ENCODE assay signal across 1 cellular context in the genomic region with DNA sequence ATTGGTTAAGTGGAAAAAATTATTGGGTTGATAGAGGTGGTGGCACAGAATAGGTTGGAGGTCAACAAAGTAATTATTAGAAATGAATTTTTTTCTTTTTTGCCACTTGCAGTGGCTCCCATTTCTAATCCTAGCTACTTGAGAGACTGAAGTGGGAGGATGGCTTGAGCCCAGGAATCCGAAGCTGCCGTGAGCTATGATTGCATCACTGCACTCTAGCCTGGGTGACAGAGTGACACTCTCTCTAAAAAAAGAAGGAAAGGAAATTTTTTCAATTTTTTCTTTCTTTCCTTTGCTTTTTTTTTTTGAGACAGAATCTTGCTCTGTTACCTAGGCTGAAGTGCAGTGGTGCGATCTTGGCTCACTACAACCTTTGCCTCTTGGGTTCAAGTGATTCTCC.
TF ChIP-seq lines count a peak whose summit lies in the region.

No MANE protein-coding gene starts in this region.

TF ChIP-seq in HepG2, 621 proteins besides CTCF, POLR2A, EP300 and RAD21:
- TF ChIP-seq, protein P1, sequence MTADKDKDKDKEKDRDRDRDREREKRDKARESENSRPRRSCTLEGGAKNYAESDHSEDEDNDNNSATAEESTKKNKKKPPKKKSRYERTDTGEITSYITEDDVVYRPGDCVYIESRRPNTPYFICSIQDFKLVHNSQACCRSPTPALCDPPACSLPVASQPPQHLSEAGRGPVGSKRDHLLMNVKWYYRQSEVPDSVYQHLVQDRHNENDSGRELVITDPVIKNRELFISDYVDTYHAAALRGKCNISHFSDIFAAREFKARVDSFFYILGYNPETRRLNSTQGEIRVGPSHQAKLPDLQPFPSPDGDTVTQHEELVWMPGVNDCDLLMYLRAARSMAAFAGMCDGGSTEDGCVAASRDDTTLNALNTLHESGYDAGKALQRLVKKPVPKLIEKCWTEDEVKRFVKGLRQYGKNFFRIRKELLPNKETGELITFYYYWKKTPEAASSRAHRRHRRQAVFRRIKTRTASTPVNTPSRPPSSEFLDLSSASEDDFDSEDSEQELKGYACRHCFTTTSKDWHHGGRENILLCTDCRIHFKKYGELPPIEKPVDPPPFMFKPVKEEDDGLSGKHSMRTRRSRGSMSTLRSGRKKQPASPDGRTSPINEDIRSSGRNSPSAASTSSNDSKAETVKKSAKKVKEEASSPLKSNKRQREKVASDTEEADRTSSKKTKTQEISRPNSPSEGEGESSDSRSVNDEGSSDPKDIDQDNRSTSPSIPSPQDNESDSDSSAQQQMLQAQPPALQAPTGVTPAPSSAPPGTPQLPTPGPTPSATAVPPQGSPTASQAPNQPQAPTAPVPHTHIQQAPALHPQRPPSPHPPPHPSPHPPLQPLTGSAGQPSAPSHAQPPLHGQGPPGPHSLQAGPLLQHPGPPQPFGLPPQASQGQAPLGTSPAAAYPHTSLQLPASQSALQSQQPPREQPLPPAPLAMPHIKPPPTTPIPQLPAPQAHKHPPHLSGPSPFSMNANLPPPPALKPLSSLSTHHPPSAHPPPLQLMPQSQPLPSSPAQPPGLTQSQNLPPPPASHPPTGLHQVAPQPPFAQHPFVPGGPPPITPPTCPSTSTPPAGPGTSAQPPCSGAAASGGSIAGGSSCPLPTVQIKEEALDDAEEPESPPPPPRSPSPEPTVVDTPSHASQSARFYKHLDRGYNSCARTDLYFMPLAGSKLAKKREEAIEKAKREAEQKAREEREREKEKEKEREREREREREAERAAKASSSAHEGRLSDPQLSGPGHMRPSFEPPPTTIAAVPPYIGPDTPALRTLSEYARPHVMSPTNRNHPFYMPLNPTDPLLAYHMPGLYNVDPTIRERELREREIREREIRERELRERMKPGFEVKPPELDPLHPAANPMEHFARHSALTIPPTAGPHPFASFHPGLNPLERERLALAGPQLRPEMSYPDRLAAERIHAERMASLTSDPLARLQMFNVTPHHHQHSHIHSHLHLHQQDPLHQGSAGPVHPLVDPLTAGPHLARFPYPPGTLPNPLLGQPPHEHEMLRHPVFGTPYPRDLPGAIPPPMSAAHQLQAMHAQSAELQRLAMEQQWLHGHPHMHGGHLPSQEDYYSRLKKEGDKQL (CRISPR knock-in tag; IDR thresholded peaks at IDR 0.05; ENCODE audit: low read depth) = no peak
- TF ChIP-seq KLF9 (CRISPR knock-in tag; IDR thresholded peaks at IDR 0.05; ENCODE audit: low read depth) = no peak
- TF ChIP-seq, protein P2, sequence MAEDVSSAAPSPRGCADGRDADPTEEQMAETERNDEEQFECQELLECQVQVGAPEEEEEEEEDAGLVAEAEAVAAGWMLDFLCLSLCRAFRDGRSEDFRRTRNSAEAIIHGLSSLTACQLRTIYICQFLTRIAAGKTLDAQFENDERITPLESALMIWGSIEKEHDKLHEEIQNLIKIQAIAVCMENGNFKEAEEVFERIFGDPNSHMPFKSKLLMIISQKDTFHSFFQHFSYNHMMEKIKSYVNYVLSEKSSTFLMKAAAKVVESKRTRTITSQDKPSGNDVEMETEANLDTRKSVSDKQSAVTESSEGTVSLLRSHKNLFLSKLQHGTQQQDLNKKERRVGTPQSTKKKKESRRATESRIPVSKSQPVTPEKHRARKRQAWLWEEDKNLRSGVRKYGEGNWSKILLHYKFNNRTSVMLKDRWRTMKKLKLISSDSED (CRISPR knock-in tag; IDR thresholded peaks at IDR 0.05) = no peak
- peak; percentile 47; the same call in 1 of the 2 replicates for TF ChIP-seq CEBPB (IDR thresholded peaks at IDR 0.05; ENCODE audit: borderline replicate concordance, low read depth, low read length)
- no peak for TF ChIP-seq MTF2 (CRISPR knock-in tag; IDR thresholded peaks at IDR 0.05; ENCODE audit: borderline replicate concordance)
- TF ChIP-seq AKAP8 (CRISPR knock-in tag; IDR thresholded peaks at IDR 0.05) = no peak
- TF ChIP-seq HNF4A (CRISPR knock-in tag; IDR thresholded peaks at IDR 0.05) = no peak
TF ChIP-seq in HepG2: peak in this region for 1.
